Comparison of ENCODE assay signal across 1 cellular context in the genomic region with DNA sequence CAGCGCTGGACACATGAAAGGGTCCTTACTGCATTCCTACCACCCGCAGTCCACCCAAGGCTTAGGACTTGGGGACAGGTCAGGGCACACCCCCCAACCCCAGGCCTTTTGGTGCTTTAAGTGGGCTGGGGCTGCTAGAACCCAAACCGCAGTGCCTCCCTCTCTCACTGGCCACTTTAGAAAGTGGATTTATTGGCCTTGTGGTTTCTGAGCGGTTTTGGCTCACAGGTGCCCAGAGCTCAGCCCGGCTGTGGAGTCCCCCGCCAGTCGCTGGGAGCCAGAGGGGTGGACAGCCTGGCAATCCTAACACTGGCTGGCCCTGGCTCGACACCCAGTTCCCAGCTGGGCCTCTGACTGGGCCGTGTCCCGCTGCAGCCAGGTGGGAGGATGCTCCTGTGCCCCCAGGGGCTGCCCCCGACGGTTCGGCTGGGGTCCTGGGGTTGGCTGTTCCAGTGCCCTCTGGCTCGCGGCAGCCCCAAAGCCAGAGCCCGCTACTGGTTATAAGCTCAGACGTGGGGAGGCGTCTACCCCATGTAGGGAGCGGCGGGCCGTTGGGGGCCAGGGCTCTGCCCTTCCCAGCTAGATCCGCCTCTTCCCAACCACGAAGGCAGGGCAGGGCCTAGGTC.
TF ChIP-seq lines count a peak whose summit lies in the region.

No MANE protein-coding gene starts in this region.

TF ChIP-seq in IMR-90, 13 proteins besides CTCF, POLR2A, EP300 and RAD21:
- no peak for TF ChIP-seq MXI1 (IDR thresholded peaks at IDR 0.05; ENCODE audit: borderline replicate concordance, low read depth, low read length)
- TF ChIP-seq CHD1 (IDR thresholded peaks at IDR 0.05; ENCODE audit: low read depth, low read length) = no peak
- TF ChIP-seq RFX5 (IDR thresholded peaks at IDR 0.05; ENCODE audit: low read depth, low read length) = no peak
- TF ChIP-seq, protein P1, sequence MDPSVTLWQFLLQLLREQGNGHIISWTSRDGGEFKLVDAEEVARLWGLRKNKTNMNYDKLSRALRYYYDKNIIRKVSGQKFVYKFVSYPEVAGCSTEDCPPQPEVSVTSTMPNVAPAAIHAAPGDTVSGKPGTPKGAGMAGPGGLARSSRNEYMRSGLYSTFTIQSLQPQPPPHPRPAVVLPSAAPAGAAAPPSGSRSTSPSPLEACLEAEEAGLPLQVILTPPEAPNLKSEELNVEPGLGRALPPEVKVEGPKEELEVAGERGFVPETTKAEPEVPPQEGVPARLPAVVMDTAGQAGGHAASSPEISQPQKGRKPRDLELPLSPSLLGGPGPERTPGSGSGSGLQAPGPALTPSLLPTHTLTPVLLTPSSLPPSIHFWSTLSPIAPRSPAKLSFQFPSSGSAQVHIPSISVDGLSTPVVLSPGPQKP (IDR thresholded peaks at IDR 0.05; ENCODE audit: borderline replicate concordance, low read depth, low read length) = no peak
- TF ChIP-seq CEBPB (IDR thresholded peaks at IDR 0.05; ENCODE audit: low read depth, low read length) = no peak
- TF ChIP-seq SMC3 (IDR thresholded peaks at IDR 0.05; ENCODE audit: low read depth, low read length) = no peak
- no peak for TF ChIP-seq NFE2L2 (IDR thresholded peaks at IDR 0.05; ENCODE audit: low read depth, low read length)
- TF ChIP-seq RCOR1 (IDR thresholded peaks at IDR 0.05; ENCODE audit: insufficient replicate concordance, low read length) = no peak
- TF ChIP-seq MAZ (IDR thresholded peaks at IDR 0.05; ENCODE audit: borderline replicate concordance, low read depth, low read length) = no peak
- no peak for TF ChIP-seq MAFK (IDR thresholded peaks at IDR 0.05; ENCODE audit: low read depth, low read length)
- TF ChIP-seq, protein P2, sequence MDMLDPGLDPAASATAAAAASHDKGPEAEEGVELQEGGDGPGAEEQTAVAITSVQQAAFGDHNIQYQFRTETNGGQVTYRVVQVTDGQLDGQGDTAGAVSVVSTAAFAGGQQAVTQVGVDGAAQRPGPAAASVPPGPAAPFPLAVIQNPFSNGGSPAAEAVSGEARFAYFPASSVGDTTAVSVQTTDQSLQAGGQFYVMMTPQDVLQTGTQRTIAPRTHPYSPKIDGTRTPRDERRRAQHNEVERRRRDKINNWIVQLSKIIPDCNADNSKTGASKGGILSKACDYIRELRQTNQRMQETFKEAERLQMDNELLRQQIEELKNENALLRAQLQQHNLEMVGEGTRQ (IDR thresholded peaks at IDR 0.05; ENCODE audit: low read depth, low read length) = no peak
- no peak for TF ChIP-seq BHLHE40 (IDR thresholded peaks at IDR 0.05; ENCODE audit: low read depth, low read length)
- no peak for TF ChIP-seq FOS (IDR thresholded peaks at IDR 0.05; ENCODE audit: low read depth, low read length)
